ENCODE assay signal across 10 cellular contexts in the genomic region with DNA sequence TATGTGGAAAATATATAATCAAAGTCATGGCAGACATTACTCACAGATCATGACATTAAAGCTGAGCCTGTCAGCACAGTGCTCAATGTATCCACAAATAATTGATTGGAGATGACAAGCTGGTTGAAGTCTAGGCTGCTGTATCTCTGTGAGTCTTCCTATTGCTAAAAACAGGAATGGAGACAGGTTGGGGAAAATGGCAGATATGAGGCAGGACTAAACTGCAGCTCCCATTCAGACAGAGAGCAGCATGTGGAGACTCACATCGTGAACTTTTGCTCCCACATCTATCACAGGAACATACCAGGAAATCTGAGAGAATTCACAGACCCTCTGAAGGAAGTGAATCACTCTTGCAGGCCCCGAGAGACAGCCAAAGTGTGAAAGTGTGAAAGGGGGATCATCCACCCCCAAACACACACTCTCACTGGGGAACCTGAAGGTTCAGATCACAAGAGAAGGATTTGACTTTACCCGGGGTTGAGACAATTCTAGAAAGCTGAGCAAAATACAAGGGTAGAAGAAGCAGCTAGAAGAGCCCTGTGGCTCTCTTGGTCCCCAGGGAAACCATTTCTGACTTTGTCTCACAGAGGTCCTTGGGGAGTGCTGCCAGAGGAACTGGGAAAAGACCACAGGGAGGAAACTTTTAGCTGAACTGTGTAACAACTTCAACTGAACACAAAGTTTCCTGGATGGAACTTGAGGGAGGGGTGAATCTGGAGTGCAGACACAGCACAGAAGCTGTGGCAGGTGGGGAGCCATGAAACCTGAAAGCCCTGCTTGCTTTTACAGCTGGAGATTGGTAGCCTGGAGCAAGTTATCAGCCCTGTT.
DNase-seq lines count a peak whose midpoint lies in the region; ATAC-seq and TF ChIP-seq lines count a peak whose summit lies in the region.
"Had no signal": no experiment of that assay in that cellular context is flagged by ENCODE, and none has a peak within 500 bp of the region (broad histone marks: within the 10 kb centered on the region; RNA-seq: fewer than 3 reads in every experiment).

No MANE protein-coding gene starts in this region.

- TF ChIP-seq CTCF in GM10248 (IDR thresholded peaks at IDR 0.05; ENCODE audit: control extremely low read depth, extremely low read depth, low read depth, missing control alignments) (no peak), lower lobe of right lung (IDR thresholded peaks at IDR 0.05) (no peak)
- no peak for TF ChIP-seq CTCF in CD4-positive, alpha-beta T cell (IDR thresholded peaks at IDR 0.05)

- H3K4me1 Mint-ChIP-seq in activated naive CD8-positive, alpha-beta T cell treated with anti-CD3 and anti-CD28 coated beads for 36 hours = peaks cover 19% of the 10 kb centered on the region
- no peaks in the 10 kb centered on the region for H3K4me1 Mint-ChIP-seq in CD4-positive, alpha-beta T cell (ENCODE audit: low read depth)

- no peak overlapping the region for H3K4me3 Mint-ChIP-seq in activated naive CD8-positive, alpha-beta T cell treated with anti-CD3 and anti-CD28 coated beads for 36 hours
- H3K4me3 Mint-ChIP-seq in CD4-positive, alpha-beta T cell = no peak overlapping the region
- H3K4me3 Mint-ChIP-seq: activated CD4-positive, alpha-beta T cell treated with anti-CD3 and anti-CD28 coated beads, Interleukin-2, amount 10 ng/mL, durations not matched to agents 7 days and 5 days had no signal

- intact Hi-C loops in CD4-positive, alpha-beta T cell (cut with DNase I, micrococcal nuclease) = no loop called here
- intact Hi-C loops in lower lobe of right lung (cut with DNase I) = no loop called here

- peak; percentile 38 for ATAC-seq in GM19351 (IDR thresholded peaks at IDR 0.05; ENCODE audit: unreplicated experiment)
- peak; percentile 49 for ATAC-seq in HG02981 (IDR thresholded peaks at IDR 0.05; ENCODE audit: unreplicated experiment)
- no peak for ATAC-seq in CD4-positive, alpha-beta T cell (ENCODE audit: poor library complexity)
- ATAC-seq in lower lobe of right lung = no peak

- peaks cover 2% of the 10 kb centered on the region for H3K36me3 Mint-ChIP-seq in activated naive CD8-positive, alpha-beta T cell treated with anti-CD3 and anti-CD28 coated beads for 36 hours
- H3K36me3 Mint-ChIP-seq in CD4-positive, alpha-beta T cell (ENCODE audit: low read depth) = no peaks in the 10 kb centered on the region

- H3K9me3 Mint-ChIP-seq in activated naive CD8-positive, alpha-beta T cell treated with anti-CD3 and anti-CD28 coated beads for 36 hours = peaks cover 5% of the 10 kb centered on the region
- H3K9me3 Mint-ChIP-seq in CD4-positive, alpha-beta T cell = no peaks in the 10 kb centered on the region
- H3K9me3 Mint-ChIP-seq: activated CD4-positive, alpha-beta T cell treated with anti-CD3 and anti-CD28 coated beads, Interleukin-2, amount 10 ng/mL, durations not matched to agents 7 days and 5 days had no signal

- no peak overlapping the region for H3K27ac ChIP-seq in CD4-positive, alpha-beta T cell (ENCODE audit: low read depth, low read length)
- H3K27ac ChIP-seq in lower lobe of right lung = no peak overlapping the region

- CTCF ChIA-PET in GM10248 (lab: Yijun Ruan, JAX) = interaction anchor here (0.6 to 10.7 kb wide), 14 partner anchors 10 to 175 kb away, joined by 3 to 121 read pairs (median 6); no protein-coding TSS in a partner anchor
- CTCF ChIA-PET in CD4-positive, alpha-beta T cell (lab: Charles Lee) = no interaction called here

- H3K4me1 ChIP-seq in lower lobe of right lung = no peaks in the 10 kb centered on the region

- H3K27me3 Mint-ChIP-seq in activated naive CD8-positive, alpha-beta T cell treated with anti-CD3 and anti-CD28 coated beads for 36 hours = peaks cover 9% of the 10 kb centered on the region
- H3K27me3 Mint-ChIP-seq in CD4-positive, alpha-beta T cell = no peaks in the 10 kb centered on the region

- POLR2A ChIA-PET in GM10248 (lab: Yijun Ruan, JAX) = interaction anchor here (0.6 to 4.4 kb wide), 6 partner anchors 20 to 100 kb away, joined by 3 to 75 read pairs (median 3); no protein-coding TSS in a partner anchor
- POLR2A ChIA-PET in CD4-positive, alpha-beta T cell (lab: Charles Lee) = no interaction called here

- DNase-seq in GM10248 (ENCODE audit: extremely low spot score) (peak; percentile 20), hepatic stellate cell (ENCODE audit: low spot score) (no peak), lower lobe of right lung (no peak)
- peak; percentile 22 for DNase-seq in activated naive CD8-positive, alpha-beta T cell treated with anti-CD3 and anti-CD28 coated beads for 36 hours
- DNase-seq in CD4-positive, alpha-beta T cell = no peak
- DNase-seq in activated CD4-positive, alpha-beta T cell treated with anti-CD3 and anti-CD28 coated beads, Interleukin-2, amount 50 U/mL, for 1 hour = no peak
- DNase-seq: activated CD4-positive, alpha-beta T cell treated with anti-CD3 and anti-CD28 coated beads, Interleukin-2, amount 10 ng/mL, durations not matched to agents 7 days and 5 days; COR-L47 had no signal

- H3K36me3 ChIP-seq in lower lobe of right lung = no peaks in the 10 kb centered on the region

- peak overlapping the region; percentile 38 for H3K27ac Mint-ChIP-seq in activated naive CD8-positive, alpha-beta T cell treated with anti-CD3 and anti-CD28 coated beads for 36 hours
- no peak overlapping the region for H3K27ac Mint-ChIP-seq in CD4-positive, alpha-beta T cell
- H3K27ac Mint-ChIP-seq: activated CD4-positive, alpha-beta T cell treated with anti-CD3 and anti-CD28 coated beads, Interleukin-2, amount 10 ng/mL, durations not matched to agents 7 days and 5 days had no signal

- no peaks in the 10 kb centered on the region for H3K27me3 ChIP-seq in CD4-positive, alpha-beta T cell (ENCODE audit: control insufficient read depth, insufficient read depth, low read length)
- H3K27me3 ChIP-seq in lower lobe of right lung (ENCODE audit: low read depth) = no peaks in the 10 kb centered on the region

- no peak overlapping the region for H3K4me3 ChIP-seq in lower lobe of right lung

- H3K9me3 ChIP-seq in CD4-positive, alpha-beta T cell (ENCODE audit: control insufficient read depth, low read length) = no peaks in the 10 kb centered on the region
- no peaks in the 10 kb centered on the region for H3K9me3 ChIP-seq in lower lobe of right lung

Comparison
In these comparisons a context has a peak if more than half of its experiments do, and no peak if none do; other contexts are left out.
1. DNase-seq: peak in GM10248 (single experiment) and activated naive CD8-positive, alpha-beta T cell treated with anti-CD3 and anti-CD28 coated beads for 36 hours (single experiment); none in CD4-positive, alpha-beta T cell (0 of 10), hepatic stellate cell (single experiment), lower lobe of right lung (single experiment) and activated CD4-positive, alpha-beta T cell treated with anti-CD3 and anti-CD28 coated beads, Interleukin-2, amount 50 U/mL, for 1 hour (single experiment).
2. ATAC-seq: peak in GM19351 (single experiment) and HG02981 (single experiment); none in CD4-positive, alpha-beta T cell (single experiment) and lower lobe of right lung (0 of 2).